Comparison of ENCODE assay signal across 8 cellular contexts in the genomic region with DNA sequence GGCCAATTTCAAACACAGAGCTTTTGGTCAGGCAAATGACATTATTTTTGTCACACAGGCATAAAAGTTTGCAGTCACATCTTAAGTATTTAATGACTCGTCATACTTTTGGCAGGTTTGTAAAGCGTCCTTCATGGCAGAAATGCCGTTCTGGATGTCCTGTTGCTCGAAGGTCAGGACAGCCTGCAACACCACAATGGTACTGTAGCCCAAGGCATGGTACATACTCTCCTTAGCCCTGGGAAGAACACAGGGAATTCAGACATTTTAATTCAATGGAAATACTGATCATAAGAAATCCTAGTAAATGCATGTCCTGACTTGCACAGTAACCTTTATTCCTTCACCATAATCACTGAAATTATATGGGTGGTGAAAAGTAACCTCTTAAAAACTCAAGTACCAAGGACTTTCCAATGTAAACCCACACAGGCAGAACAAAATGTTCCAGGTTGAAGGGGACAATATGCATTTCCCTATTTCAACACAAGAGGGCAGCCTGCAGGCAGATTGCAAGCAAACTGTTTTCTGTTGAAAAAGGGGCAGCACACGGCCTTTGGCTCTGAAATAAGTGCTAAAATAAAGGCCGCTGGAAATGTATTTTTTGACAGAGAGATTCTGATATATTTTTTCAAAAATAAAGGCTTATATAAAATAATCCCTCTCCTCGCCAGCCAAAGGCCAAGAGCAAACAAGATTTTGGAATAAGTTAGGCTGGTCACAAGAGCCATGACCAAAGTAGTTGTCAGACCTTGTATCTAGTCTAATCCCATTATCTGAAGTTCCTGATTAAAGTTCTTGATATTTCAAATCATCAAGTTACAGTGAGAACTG.
DNase-seq lines count a peak whose midpoint lies in the region; ATAC-seq and TF ChIP-seq lines count a peak whose summit lies in the region.

No MANE protein-coding gene starts in this region.

- TF ChIP-seq CTCF in WTC11 (IDR thresholded peaks at IDR 0.05) (peak; percentile 79), colonic mucosa (IDR thresholded peaks at IDR 0.05) (peak; percentile 87), left lung (IDR thresholded peaks at IDR 0.05) (peak; percentile 78 to 87)

- DNase-seq in NOMO-1 (lab: John Stamatoyannopoulos, UW; ENCODE audit: unreplicated experiment in 2 of 2) (peak; percentile 0 to 9), NOMO-1 treated with dmso at 0.1 percent for 144 hours (lab: John Stamatoyannopoulos, UW; ENCODE audit: unreplicated experiment) (no peak), NCI-H2107 treated with DMSO at 0.1 percent for 48 hours (lab: John Stamatoyannopoulos, UW; ENCODE audit: unreplicated experiment) (peak; percentile 52), WTC11 (ENCODE audit: low spot score) (peak; percentile 57), colonic mucosa (peak; percentile 82), left lung (peak in 1 of 2 donors; percentile 45)
- DNase-seq in stimulated activated CD4-positive, alpha-beta T cell treated with anti-CD3 and anti-CD28 coated beads, TNF-alpha, amount 100 ng/mL, for 4 hours (ENCODE audit: low read depth in 3 of 3) = peak in 2 of 3 experiments; percentile 10 to 38

- CTCF ChIA-PET in WTC11 (lab: Charles Lee) = interaction anchor here (0.6 to 2.9 kb wide), 12 partner anchors 10 to 411 kb away, joined by 3 to 20 read pairs (median 4); no protein-coding TSS in a partner anchor

- H3K4me1 ChIP-seq in colonic mucosa (no peaks in the 10 kb centered on the region), left lung (peaks cover 0 to 4% of the 10 kb centered on the region in 2 donors)

- H3K36me3 Mint-ChIP-seq in WTC11 = peaks cover 10% of the 10 kb centered on the region

- no peak overlapping the region for H3K4me3 Mint-ChIP-seq in WTC11

- H3K4me3 ChIP-seq in colonic mucosa = no peak overlapping the region
- no peak overlapping the region for H3K4me3 ChIP-seq in left lung

- POLR2A ChIA-PET in WTC11 (lab: Charles Lee) = interaction anchor here (0.6 kb wide), 1 partner anchor 666 kb away, joined by 3 read pairs; no protein-coding TSS in a partner anchor

- H3K9me3 ChIP-seq in colonic mucosa (no peaks in the 10 kb centered on the region), left lung (no peaks in the 10 kb centered on the region)

- H3K9me3 Mint-ChIP-seq in WTC11 = peaks cover 4% of the 10 kb centered on the region

- no peaks in the 10 kb centered on the region for H3K27me3 Mint-ChIP-seq in WTC11 (ENCODE audit: low read depth)

- H3K27ac Mint-ChIP-seq in WTC11 = no peak overlapping the region

- H3K27ac ChIP-seq in colonic mucosa = no peak overlapping the region
- H3K27ac ChIP-seq in left lung = peak overlapping the region in 1 of 2 donors; percentile 71

- H3K9ac ChIP-seq in colonic mucosa (ENCODE audit: low read depth in 2 of 2, low read length in 2 of 2) = no peak overlapping the region

- no peaks in the 10 kb centered on the region for H3K27me3 ChIP-seq in colonic mucosa
- H3K27me3 ChIP-seq in left lung = no peaks in the 10 kb centered on the region

- H3K36me3 ChIP-seq in colonic mucosa (no peaks in the 10 kb centered on the region), left lung (no peaks in the 10 kb centered on the region)

- ATAC-seq in HG02852 (IDR thresholded peaks at IDR 0.05; ENCODE audit: unreplicated experiment) = peak; percentile 84
- peak; percentile 80 for ATAC-seq in WTC11
- ATAC-seq in left lung = peak; percentile 92

- intact Hi-C loops in colonic mucosa (cut with DNase I) = loop anchor here (5.0 kb wide), 2 partner anchors 96 to 206 kb away; a partner anchor contains a TSS
- intact Hi-C loops in left lung (cut with DNase I) = no loop called here

- peaks cover 38% of the 10 kb centered on the region for H3K4me1 Mint-ChIP-seq in WTC11

TF ChIP-seq in WTC11, 78 proteins besides CTCF, POLR2A, EP300 and RAD21:
- TF ChIP-seq, protein P1, sequence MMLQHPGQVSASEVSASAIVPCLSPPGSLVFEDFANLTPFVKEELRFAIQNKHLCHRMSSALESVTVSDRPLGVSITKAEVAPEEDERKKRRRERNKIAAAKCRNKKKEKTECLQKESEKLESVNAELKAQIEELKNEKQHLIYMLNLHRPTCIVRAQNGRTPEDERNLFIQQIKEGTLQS (CRISPR knock-in tag; conservative IDR thresholded peaks at IDR 0.05) = no peak
TF ChIP-seq in WTC11: peak in this region for 0.
